In genomic region chr1:209708297-209708696, GRCh38 we compare ENCODE assay signal across 13 cellular contexts. TPM values are rescaled to one million over a fixed set of nuclear protein-coding genes. Genes with fewer than 3 reads are reported as not detected.
"Had no signal": no experiment of that assay in that cellular context is flagged by ENCODE, and none has a peak within 500 bp of the region (broad histone marks: within the 10 kb centered on the region; RNA-seq: fewer than 3 reads in every experiment).

No MANE protein-coding gene starts in this region.

- H3K27me3 ChIP-seq: esophagus squamous epithelium, hepatocyte had no signal

- H3K9me3 ChIP-seq: esophagus squamous epithelium, SK-N-SH had no signal

- H3K4me3 ChIP-seq: esophagus squamous epithelium, hepatocyte had no signal

- DNase-seq: activated CD4-positive, alpha-beta T cell treated with anti-CD3 and anti-CD28 coated beads, Interleukin-2, amount 10 ng/mL, durations not matched to agents 7 days and 5 days; activated CD4-positive, CD25-positive, alpha-beta regulatory T cell; amniotic stem cell; dermis blood vessel endothelial cell; effector memory CD8-positive, alpha-beta T cell; esophagus squamous epithelium; left colon; occipital lobe; SK-N-SH; stimulated activated naive B cell treated with anti-CD40 and anti-IgM and Interleukin-4, amounts not matched to agents 10 μg/mL and 1 μg/mL and 100 μg/mL, for 72 hours; T-cell had no signal

- H3K4me1 ChIP-seq: esophagus squamous epithelium had no signal

- H3K36me3 ChIP-seq: esophagus squamous epithelium had no signal

RNA-seq across cellular contexts. Expression of gene HSD11B1, which starts 3.7 kb away (rescaled TPM):
- polyA plus RNA-seq: hepatocyte, neural cell had no signal

RNA-seq across cellular contexts. Expression of gene TRAF3IP3, which starts 47.6 kb away (rescaled TPM):
- polyA plus RNA-seq: neural cell had no signal
